ENCODE assay signal across 22 cellular contexts in the genomic region with DNA sequence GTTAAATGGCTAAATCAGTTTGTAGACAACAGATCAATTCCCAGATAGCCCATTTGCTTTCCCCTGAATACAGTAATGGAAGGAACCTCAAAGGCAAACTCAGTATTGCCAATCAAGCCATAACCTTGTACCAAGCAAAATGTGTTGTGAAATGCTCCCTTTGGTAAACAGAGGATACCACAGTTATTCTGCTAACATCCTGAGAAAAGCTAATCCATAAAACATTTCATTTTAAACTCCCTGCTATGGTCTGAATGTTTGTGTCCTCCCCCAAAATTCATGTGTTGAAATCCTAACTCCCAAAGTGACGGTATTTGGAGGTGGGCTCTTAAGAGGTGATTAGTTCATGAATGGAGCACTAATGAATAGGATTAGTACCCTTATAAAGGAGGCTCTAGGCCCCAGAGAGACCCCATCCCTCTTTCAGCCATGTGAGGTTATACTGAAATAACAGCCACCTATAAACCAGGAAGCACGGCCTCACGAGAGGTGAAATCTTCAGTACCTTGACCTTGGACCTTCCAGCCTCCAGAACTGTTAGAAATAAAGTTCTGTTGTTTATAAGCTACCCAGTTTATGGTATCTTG.
DNase-seq lines count a peak whose midpoint lies in the region; ATAC-seq and TF ChIP-seq lines count a peak whose summit lies in the region.
"Had no signal": no experiment of that assay in that cellular context is flagged by ENCODE, and none has a peak within 500 bp of the region (broad histone marks: within the 10 kb centered on the region; RNA-seq: fewer than 3 reads in every experiment).

No MANE protein-coding gene starts in this region.

- H3K27ac ChIP-seq in mesendoderm (ENCODE audit: low read depth, low read length): no peak overlapping the region
- H3K27ac ChIP-seq: C4-2B had no signal

- no peak overlapping the region for H3K56ac ChIP-seq in mesendoderm (ENCODE audit: low read length)

- no peak overlapping the region for H3K9ac ChIP-seq in mesendoderm (ENCODE audit: low read length)

- peaks cover 14% of the 10 kb centered on the region for H3K9me3 Mint-ChIP-seq in WTC11
- peaks cover 4 to 8% of the 10 kb centered on the region in 2 donors for H3K9me3 Mint-ChIP-seq in stimulated activated naive B cell treated with anti-CD40 and anti-IgM and Interleukin-4, amounts not matched to agents 10 μg/mL and 1 μg/mL and 100 μg/mL, for 72 hours
- H3K9me3 Mint-ChIP-seq: CD8-positive, alpha-beta T cell had no signal

- ATAC-seq in WTC11: peak; percentile 64
- ATAC-seq in stimulated activated naive B cell treated with anti-CD40 and anti-IgM and Interleukin-4, amounts not matched to agents 10 μg/mL and 1 μg/mL and 100 μg/mL, for 72 hours (replicated peaks): no peak
- ATAC-seq: CD8-positive, alpha-beta T cell; GM12878 had no signal

- POLR2A ChIA-PET in WTC11 (lab: Charles Lee): no interaction called here

- H3K36me3 ChIP-seq in mesendoderm (ENCODE audit: control insufficient read depth, insufficient read depth, low read length): no peaks in the 10 kb centered on the region

- no peaks in the 10 kb centered on the region for H3K79me1 ChIP-seq in mesendoderm (ENCODE audit: low read length)

- CTCF ChIA-PET in WTC11 (lab: Charles Lee): interaction anchor here (0.5 to 1.7 kb wide), 3 partner anchors 10 to 1236 kb away, joined by 3 to 6 read pairs (median 3); no protein-coding TSS in a partner anchor

- H2BK5ac ChIP-seq in mesendoderm (ENCODE audit: low read length): no peak overlapping the region

- 0 out of 2 replicates have a peak overlapping the region, but pooled peaks have one; percentile 64 for H3K27ac Mint-ChIP-seq in WTC11
- H3K27ac Mint-ChIP-seq in stimulated activated naive B cell treated with anti-CD40 and anti-IgM and Interleukin-4, amounts not matched to agents 10 μg/mL and 1 μg/mL and 100 μg/mL, for 72 hours: no peak overlapping the region
- H3K27ac Mint-ChIP-seq: CD8-positive, alpha-beta T cell had no signal

- no peak overlapping the region for H3K23ac ChIP-seq in mesendoderm (ENCODE audit: low read length)

- no peak overlapping the region for H4K5ac ChIP-seq in mesendoderm (ENCODE audit: low read length)

- H3K36me3 Mint-ChIP-seq in WTC11: 0 out of 2 replicates have a peak, but pooled peaks cover 3% of the 10 kb centered on the region
- no peaks in the 10 kb centered on the region for H3K36me3 Mint-ChIP-seq in stimulated activated naive B cell treated with anti-CD40 and anti-IgM and Interleukin-4, amounts not matched to agents 10 μg/mL and 1 μg/mL and 100 μg/mL, for 72 hours
- H3K36me3 Mint-ChIP-seq: CD8-positive, alpha-beta T cell had no signal

- no peak for DNase-seq in WTC11 (ENCODE audit: low spot score)
- peak; percentile 31 for DNase-seq in iris pigment epithelial cell (ENCODE audit: low read depth)
- peak; percentile 13 for DNase-seq in mesendoderm
- DNase-seq in stimulated activated naive B cell treated with anti-CD40 and anti-IgM and Interleukin-4, amounts not matched to agents 10 μg/mL and 1 μg/mL and 100 μg/mL, for 72 hours: no peak
- no peak for DNase-seq in nucleus accumbens (lab: John Stamatoyannopoulos, UW)
- no peak for DNase-seq in NCI-H1417 (lab: John Stamatoyannopoulos, UW)
- DNase-seq in pons (ENCODE audit: low spot score): no peak
- DNase-seq: Caco-2; CD8-positive, alpha-beta T cell; EL; GDM1; GOT3; Karpas-422; NCI-H1092 treated with DMSO at 0.1 percent for 48 hours; NCI-H146; NCI-H2029; NCI-H446; NCI-H524 treated with DMSO at 0.1 percent for 48 hours; NCI-H774; SIG-M5 had no signal

- H3K18ac ChIP-seq in mesendoderm (ENCODE audit: low read length): no peak overlapping the region

- no peaks in the 10 kb centered on the region for H3K27me3 ChIP-seq in mesendoderm (ENCODE audit: insufficient read depth, low read length, poor library complexity)

- H4K8ac ChIP-seq in mesendoderm (ENCODE audit: low read depth, low read length): no peak overlapping the region

- no peak overlapping the region for H3K4me3 Mint-ChIP-seq in WTC11
- no peak overlapping the region for H3K4me3 Mint-ChIP-seq in stimulated activated naive B cell treated with anti-CD40 and anti-IgM and Interleukin-4, amounts not matched to agents 10 μg/mL and 1 μg/mL and 100 μg/mL, for 72 hours
- H3K4me3 Mint-ChIP-seq: CD8-positive, alpha-beta T cell had no signal

- peaks cover 60% of the 10 kb centered on the region for H3K4me1 Mint-ChIP-seq in WTC11
- no peaks in the 10 kb centered on the region for H3K4me1 Mint-ChIP-seq in stimulated activated naive B cell treated with anti-CD40 and anti-IgM and Interleukin-4, amounts not matched to agents 10 μg/mL and 1 μg/mL and 100 μg/mL, for 72 hours

- H3K4me1 ChIP-seq in mesendoderm (ENCODE audit: control insufficient read depth, low read depth, low read length): no peaks in the 10 kb centered on the region
- H3K4me1 ChIP-seq: Caco-2 had no signal

- WGBS in mesendoderm (ENCODE audit: extremely low coverage, insufficient coverage, low lambda C conversion rate): no CpG with 5 or more reads among the region's 3 CpGs

- H2BK15ac ChIP-seq in mesendoderm (replicated peaks; ENCODE audit: low read depth): no peak overlapping the region

- no peaks in the 10 kb centered on the region for H3K79me2 ChIP-seq in mesendoderm (ENCODE audit: control insufficient read depth, insufficient read depth, low read length)

- H2BK120ac ChIP-seq in mesendoderm (ENCODE audit: low read depth, low read length): no peak overlapping the region

- H2AK5ac ChIP-seq in mesendoderm (ENCODE audit: low read length): no peak overlapping the region

- no peak overlapping the region for H3K4ac ChIP-seq in mesendoderm (ENCODE audit: low read depth, low read length)

- H3K27me3 Mint-ChIP-seq in WTC11 (ENCODE audit: low read depth): no peaks in the 10 kb centered on the region
- H3K27me3 Mint-ChIP-seq in stimulated activated naive B cell treated with anti-CD40 and anti-IgM and Interleukin-4, amounts not matched to agents 10 μg/mL and 1 μg/mL and 100 μg/mL, for 72 hours: no peaks in the 10 kb centered on the region

- H3K4me3 ChIP-seq in mesendoderm (ENCODE audit: low read length): no peak overlapping the region
- H3K4me3 ChIP-seq: GM12878 had no signal

- H3K4me2 ChIP-seq in mesendoderm (ENCODE audit: low read length): no peak overlapping the region

- TF ChIP-seq CTCF in WTC11 (IDR thresholded peaks at IDR 0.05): no peak

TF ChIP-seq in WTC11, 78 proteins besides CTCF, POLR2A, EP300 and RAD21:
- TF ChIP-seq SP1 (CRISPR knock-in tag; conservative IDR thresholded peaks at IDR 0.05): no peak

Comparison
In these comparisons a context has a peak if more than half of its experiments do, and no peak if none do; other contexts are left out.
1. DNase-seq: peak in iris pigment epithelial cell (single experiment) and mesendoderm (single experiment); none in WTC11 (single experiment), stimulated activated naive B cell treated with anti-CD40 and anti-IgM and Interleukin-4, amounts not matched to agents 10 μg/mL and 1 μg/mL and 100 μg/mL, for 72 hours (single experiment), nucleus accumbens (0 of 56), NCI-H1417 (0 of 3) and pons (single experiment).